11 cellular contexts compared by ENCODE assay signal in genomic region chr2:197915548-197916265, GRCh38.
DNase-seq lines count a peak whose midpoint lies in the region; ATAC-seq, FAIRE-seq and TF ChIP-seq lines count a peak whose summit lies in the region.
"Had no signal": no experiment of that assay in that cellular context is flagged by ENCODE, and none has a peak within 500 bp of the region (broad histone marks: within the 10 kb centered on the region; RNA-seq: fewer than 3 reads in every experiment).

No MANE protein-coding gene starts in this region.

- H3K27ac ChIP-seq in GM23248 (peak overlapping the region; percentile 33), fibroblast of lung (ENCODE audit: insufficient read depth, low read length) (no peak overlapping the region), kidney (ENCODE audit: low read depth in 2 of 2, low read length in 2 of 2) (no peak overlapping the region)

- H3K4me2 ChIP-seq in GM23248 (ENCODE audit: unreplicated experiment) (peak overlapping the region; percentile 55), fibroblast of lung (ENCODE audit: extremely low read depth, insufficient read depth, low read length) (no peak overlapping the region)

- whole genome bisulfite sequencing in GM23248 (ENCODE audit: low coverage in 1 of 2, low lambda C conversion rate in 2 of 2, missing lambda C conversion rate in 2 of 2), 2 experiments = 36 to 52% methylated on average over 3 of the region's 3 CpGs

- no peak for FAIRE-seq in kidney (lab: Jason Lieb, UNC)

- H4K20me1 ChIP-seq in GM23248 (ENCODE audit: insufficient read depth) (no peaks in the 10 kb centered on the region), fibroblast of lung (ENCODE audit: control insufficient read depth, extremely low read depth, insufficient read depth, low read length) (no peaks in the 10 kb centered on the region)

- H3K4me1 Mint-ChIP-seq in chondrocyte (ENCODE audit: low read depth) = peaks cover 11% of the 10 kb centered on the region

- H3K9me3 ChIP-seq in GM23248 (ENCODE audit: low read depth) (no peaks in the 10 kb centered on the region), fibroblast of lung (ENCODE audit: control insufficient read depth, insufficient read depth, low read depth, low read length) (no peaks in the 10 kb centered on the region), kidney (ENCODE audit: control insufficient read depth in 1 of 2, low read length in 2 of 2) (no peaks in the 10 kb centered on the region)

- no peak overlapping the region for H3K9ac ChIP-seq in GM23248
- no peak overlapping the region for H3K9ac ChIP-seq in fibroblast of lung (ENCODE audit: insufficient read depth, low read length)
- H3K9ac ChIP-seq in kidney (ENCODE audit: low read length in 2 of 2) = no peak overlapping the region

- H3K27me3 ChIP-seq in GM23248 (replicated peaks; ENCODE audit: insufficient read depth) = no peaks in the 10 kb centered on the region
- H3K27me3 ChIP-seq in fibroblast of lung (ENCODE audit: control insufficient read depth, insufficient read depth, low read length) = no peaks in the 10 kb centered on the region

- H3K4me1 ChIP-seq in GM23248 (ENCODE audit: insufficient read depth) = peaks cover 18% of the 10 kb centered on the region
- no peaks in the 10 kb centered on the region for H3K4me1 ChIP-seq in fibroblast of lung (ENCODE audit: control insufficient read depth, extremely low read depth, insufficient read depth, low read length)
- H3K4me1 ChIP-seq in kidney (ENCODE audit: control insufficient read depth in 1 of 2, insufficient read depth in 1 of 2, low read depth in 1 of 2, low read length in 2 of 2) = peaks cover 6 to 12% of the 10 kb centered on the region in 2 donors

- H3K4me3 Mint-ChIP-seq in chondrocyte (ENCODE audit: unreplicated experiment) = no peak overlapping the region

- H3K9me3 Mint-ChIP-seq in chondrocyte (ENCODE audit: low read depth) = no peaks in the 10 kb centered on the region

- peak; percentile 82 for DNase-seq in GM23248
- peak; percentile 27 for DNase-seq in OCI-M1 (lab: John Stamatoyannopoulos, UW)
- DNase-seq in fibroblast of lung (ENCODE audit: low read depth in 2 of 2) = peak; percentile 81 to 84
- no peak for DNase-seq in sciatic nerve (ENCODE audit: low spot score)
- no peak for DNase-seq in chondrocyte (ENCODE audit: low spot score)
- no peak for DNase-seq in left colon
- no peak for DNase-seq in kidney
- DNase-seq: activated naive CD4-positive, alpha-beta T cell treated with Interleukin-2 at 50 U/mL for 16 hours; NCI-H2029 treated with DMSO at 0.1 percent for 48 hours; retina; T-helper 2 cell had no signal

- H3K4me3 ChIP-seq in GM23248 (no peak overlapping the region), fibroblast of lung (replicated peaks in 1 of 4; ENCODE audit: control extremely low read depth in 1 of 4, insufficient read depth in 1 of 4, low read depth in 3 of 4, low read length in 4 of 4) (no peak overlapping the region), kidney (ENCODE audit: low read length in 2 of 2) (no peak overlapping the region)

- no peak overlapping the region for H2AFZ ChIP-seq in GM23248
- no peak overlapping the region for H2AFZ ChIP-seq in fibroblast of lung (ENCODE audit: low read length)

- intact Hi-C loops in sciatic nerve (cut with DNase I) (no loop called here), left colon (cut with DNase I, micrococcal nuclease) (no loop called here), kidney (cut with DNase I) (no loop called here)

- no peaks in the 10 kb centered on the region for H3K36me3 ChIP-seq in GM23248 (ENCODE audit: low read depth)
- H3K36me3 ChIP-seq in fibroblast of lung (ENCODE audit: control insufficient read depth, insufficient read depth, low read length) = no peaks in the 10 kb centered on the region
- no peaks in the 10 kb centered on the region for H3K36me3 ChIP-seq in kidney (ENCODE audit: control insufficient read depth in 1 of 2, insufficient read depth in 2 of 2, low read length in 2 of 2)

- peaks cover 13% of the 10 kb centered on the region for H3F3A ChIP-seq in GM23248 (ENCODE audit: insufficient read depth)

- ATAC-seq in sciatic nerve = peak; percentile 93
- ATAC-seq in left colon = no peak

- no peaks in the 10 kb centered on the region for H3K9me2 ChIP-seq in GM23248 (ENCODE audit: insufficient read depth)

- in situ Hi-C loops in GM23248 (cut with MboI) = no loop called here

- TF ChIP-seq CTCF in fibroblast of lung (conservative IDR thresholded peaks at IDR 0.05 in 1 of 2, IDR thresholded peaks at IDR 0.05 in 1 of 2; ENCODE audit: low read depth in 1 of 2, low read length in 2 of 2) = no peak
- TF ChIP-seq CTCF in chondrocyte (IDR thresholded peaks at IDR 0.05) = no peak
- TF ChIP-seq CTCF in kidney (IDR thresholded peaks at IDR 0.05; ENCODE audit: borderline replicate concordance, extremely low read depth, insufficient read depth) = no peak

- no peak overlapping the region for H3K27ac Mint-ChIP-seq in chondrocyte (ENCODE audit: unreplicated experiment)

- H3K79me2 ChIP-seq in GM23248 (ENCODE audit: insufficient read depth) (no peaks in the 10 kb centered on the region), fibroblast of lung (ENCODE audit: control insufficient read depth, insufficient read depth, low read length) (no peaks in the 10 kb centered on the region)

- peaks cover 14% of the 10 kb centered on the region for H3K27me3 Mint-ChIP-seq in chondrocyte (ENCODE audit: low read depth)

- no peaks in the 10 kb centered on the region for H3K36me3 Mint-ChIP-seq in chondrocyte (ENCODE audit: low read depth)

Comparison
In these comparisons a context has a peak if more than half of its experiments do, and no peak if none do; other contexts are left out.
1. DNase-seq: peak in GM23248 (single experiment), OCI-M1 (single experiment) and fibroblast of lung (2 of 2); none in sciatic nerve (single experiment), chondrocyte (single experiment), left colon (0 of 2) and kidney (single experiment).